In the genomic region with DNA sequence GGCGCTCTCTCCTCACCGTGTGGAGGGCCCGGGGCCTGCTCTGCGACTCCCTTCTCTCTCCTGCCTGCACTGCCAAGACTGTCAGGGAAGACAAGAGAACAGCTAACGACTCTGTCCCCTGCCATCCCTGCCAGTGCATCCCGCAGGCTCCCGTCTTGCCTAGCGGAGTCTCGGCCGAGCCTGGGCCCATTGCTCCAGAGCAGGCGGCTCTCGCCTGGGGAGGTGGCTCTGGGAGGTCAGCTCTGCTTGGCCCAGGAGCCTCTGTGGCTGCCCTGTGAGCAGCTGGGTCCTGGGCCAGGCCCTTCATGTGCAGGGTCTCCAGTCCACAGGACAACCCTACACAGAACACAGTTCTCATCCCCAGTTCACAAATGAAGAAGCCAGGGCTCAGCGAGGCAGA, we compare ENCODE assay signal across 16 cellular contexts. TPM values are rescaled to one million over a fixed set of nuclear protein-coding genes. Genes with fewer than 3 reads are reported as not detected.
DNase-seq lines count a peak whose midpoint lies in the region; ATAC-seq and TF ChIP-seq lines count a peak whose summit lies in the region.
"Had no signal": no experiment of that assay in that cellular context is flagged by ENCODE, and none has a peak within 500 bp of the region (broad histone marks: within the 10 kb centered on the region; RNA-seq: fewer than 3 reads in every experiment).

No MANE protein-coding gene starts in this region.

- peak; percentile 19; the same call in 2 of the 3 replicates for ATAC-seq in GM23338

- no peak overlapping the region for H3K4me2 ChIP-seq in GM23338
- peak overlapping the region; percentile 41; the same call in 1 of the 2 replicates for H3K4me2 ChIP-seq in SK-N-SH
- no peak overlapping the region for H3K4me2 ChIP-seq in osteoblast (ENCODE audit: insufficient read depth, low read length)
- no peak overlapping the region for H3K4me2 ChIP-seq in mesenchymal stem cell (ENCODE audit: low read length, poor library complexity, severe bottlenecking)

- H3K27me3 ChIP-seq in GM23338 (ENCODE audit: insufficient read depth) (peaks cover 35% of the 10 kb centered on the region), SK-N-SH (ENCODE audit: insufficient read depth) (no peaks in the 10 kb centered on the region), left ventricle myocardium inferior (ENCODE audit: low read depth) (peaks cover 9% of the 10 kb centered on the region), osteoblast (ENCODE audit: insufficient read depth, low read length) (no peaks in the 10 kb centered on the region), mesenchymal stem cell (ENCODE audit: control insufficient read depth in 1 of 2, insufficient read depth in 1 of 2, low read length in 2 of 2) (peaks cover 0 to 6% of the 10 kb centered on the region in 2 experiments)
- H3K27me3 ChIP-seq: ovary had no signal

- no peak overlapping the region for H2BK15ac ChIP-seq in mesenchymal stem cell (ENCODE audit: low read depth, poor library complexity, severe bottlenecking)

- H3K4me3 ChIP-seq in GM23338: no peak overlapping the region
- H3K4me3 ChIP-seq in SK-N-SH (ENCODE audit: low read depth in 2 of 2, low read length in 1 of 2): no peak overlapping the region
- no peak overlapping the region for H3K4me3 ChIP-seq in left ventricle myocardium inferior
- H3K4me3 ChIP-seq in osteoblast (ENCODE audit: insufficient read depth, low read length): no peak overlapping the region
- no peak overlapping the region for H3K4me3 ChIP-seq in mesenchymal stem cell (ENCODE audit: insufficient read depth in 1 of 2, low read depth in 1 of 2, low read length in 2 of 2)
- H3K4me3 ChIP-seq: ovary had no signal

- TF ChIP-seq CTCF in GM23338 (conservative IDR thresholded peaks at IDR 0.05; ENCODE audit: low read depth in 2 of 2) (no peak), SK-N-SH (IDR thresholded peaks at IDR 0.05) (no peak), left ventricle myocardium inferior (IDR thresholded peaks at IDR 0.05; ENCODE audit: borderline replicate concordance) (no peak), osteoblast (IDR thresholded peaks at IDR 0.05; ENCODE audit: extremely low read depth, low read depth, low read length) (no peak)

- TF ChIP-seq RAD21 in SK-N-SH (IDR thresholded peaks at IDR 0.05; ENCODE audit: low read length): no peak

- H4K20me1 ChIP-seq in GM23338 (replicated peaks; ENCODE audit: insufficient read depth) (peaks cover 12% of the 10 kb centered on the region), SK-N-SH (ENCODE audit: insufficient read depth) (no peaks in the 10 kb centered on the region), osteoblast (ENCODE audit: insufficient read depth, low read length) (no peaks in the 10 kb centered on the region)

- no peak for DNase-seq in GM23338 (ENCODE audit: low spot score)
- peak; percentile 37 for DNase-seq in SK-N-SH
- no peak for DNase-seq in left ventricle myocardium inferior
- no peak for DNase-seq in osteoblast (ENCODE audit: insufficient read length, low spot score, missing footprints)
- DNase-seq in NK-92 treated with Interleukin-12 subunit alpha and Interleukin-12 subunit beta, amount 100 ng/mL, for 24 hours (lab: John Stamatoyannopoulos, UW): no peak
- DNase-seq in mesenchymal stem cell: no peak
- no peak for DNase-seq in GDM1 (lab: John Stamatoyannopoulos, UW)
- DNase-seq: activated CD4-positive, alpha-beta T cell treated with anti-CD3 and anti-CD28 coated beads, Interleukin-2, amount 50 U/mL, for 1 hour; activated CD8-positive, alpha-beta memory T cell treated with anti-CD3 and anti-CD28 coated beads, Interleukin-2, amount 50 U/mL, for 48 hours; activated effector memory CD4-positive, alpha-beta T cell treated with anti-CD3 and anti-CD28 coated beads, Interleukin-2, amount 50 U/mL, for 16 hours; amniotic stem cell; hippocampal formation; NCI-H1092; NCI-H524 treated with DMSO at 0.1 percent for 48 hours; ovary; stimulated activated CD4-positive, alpha-beta T cell treated with anti-CD3 and anti-CD28 coated beads, Interleukin-2, amount 100 ng/mL, for 24 hours had no signal

- CTCF ChIA-PET in SK-N-SH (lab: Yijun Ruan, JAX): interaction anchor here (1.0 to 2.6 kb wide), 5 partner anchors 16 to 77 kb away, joined by 3 to 13 read pairs (median 5); no protein-coding TSS in a partner anchor

- H3K4me3 Mint-ChIP-seq in GM23338: no peak overlapping the region

- TF ChIP-seq EP300 in SK-N-SH (IDR thresholded peaks at IDR 0.05; ENCODE audit: borderline replicate concordance in 1 of 2, low read depth in 1 of 2, low read length in 1 of 2): no peak

- intact Hi-C loops in left ventricle myocardium inferior (cut with micrococcal nuclease): no loop called here

- H3K4me1 ChIP-seq in GM23338 (ENCODE audit: insufficient read depth) (peaks cover 8% of the 10 kb centered on the region), SK-N-SH (ENCODE audit: control insufficient read depth in 1 of 2, insufficient read depth in 2 of 2, low read depth in 1 of 2, low read length in 1 of 2) (peaks cover 24% of the 10 kb centered on the region in 2 experiments; a peak in 3 of 4 replicates), left ventricle myocardium inferior (peaks cover 26% of the 10 kb centered on the region), osteoblast (ENCODE audit: insufficient read depth, low read length) (peaks cover 22% of the 10 kb centered on the region), mesenchymal stem cell (ENCODE audit: control insufficient read depth, insufficient read depth, low read depth, low read length) (peaks cover 21% of the 10 kb centered on the region)

- no peak overlapping the region for H3K27ac Mint-ChIP-seq in GM23338

- no peak overlapping the region for H4K8ac ChIP-seq in mesenchymal stem cell (ENCODE audit: low read length)

- H3K36me3 ChIP-seq in GM23338 (ENCODE audit: insufficient read depth) (no peaks in the 10 kb centered on the region), SK-N-SH (replicated peaks in 1 of 2; ENCODE audit: control insufficient read depth in 1 of 2, insufficient read depth in 2 of 2, low read length in 1 of 2) (no peaks in the 10 kb centered on the region), left ventricle myocardium inferior (no peaks in the 10 kb centered on the region), osteoblast (ENCODE audit: insufficient read depth, low read length) (no peaks in the 10 kb centered on the region), mesenchymal stem cell (ENCODE audit: control insufficient read depth in 1 of 2, insufficient read depth in 2 of 2, low read depth in 1 of 2, low read length in 2 of 2) (peaks cover 0 to 13% of the 10 kb centered on the region in 2 experiments)
- H3K36me3 ChIP-seq: ovary had no signal

- H2BK5ac ChIP-seq in mesenchymal stem cell (ENCODE audit: low read depth, low read length, poor library complexity, severe bottlenecking): no peak overlapping the region

- H3K9ac ChIP-seq in SK-N-SH (no peak overlapping the region), mesenchymal stem cell (ENCODE audit: low read length) (no peak overlapping the region)

- H3F3A ChIP-seq in GM23338 (replicated peaks; ENCODE audit: low read depth): 0 out of 2 replicates have a peak, but pooled peaks cover under 1% of the 10 kb centered on the region
- H3F3A ChIP-seq in SK-N-SH (replicated peaks; ENCODE audit: insufficient read depth): peaks cover 20% of the 10 kb centered on the region

- no peak overlapping the region for H4K91ac ChIP-seq in mesenchymal stem cell (ENCODE audit: low read length)

- POLR2A ChIA-PET in SK-N-SH (lab: Yijun Ruan, JAX): no interaction called here

- peaks cover 57% of the 10 kb centered on the region for H3K27me3 Mint-ChIP-seq in GM23338 (ENCODE audit: insufficient read depth, low read depth, poor library complexity)

- H2AFZ ChIP-seq in GM23338: no peak overlapping the region
- H2AFZ ChIP-seq in SK-N-SH (ENCODE audit: low read depth): no peak overlapping the region
- no peak overlapping the region for H2AFZ ChIP-seq in osteoblast (ENCODE audit: low read length)
- no peak overlapping the region for H2AFZ ChIP-seq in mesenchymal stem cell (ENCODE audit: low read depth, low read length)

- peaks cover 3% of the 10 kb centered on the region; the same call in 1 of the 3 replicates for H3K36me3 Mint-ChIP-seq in GM23338 (ENCODE audit: low read depth)

- H2BK120ac ChIP-seq in mesenchymal stem cell (ENCODE audit: low read depth, low read length): no peak overlapping the region

- H3K9me3 Mint-ChIP-seq in GM23338: no peaks in the 10 kb centered on the region

- H3K27ac ChIP-seq in GM23338 (ENCODE audit: low read depth) (no peak overlapping the region), SK-N-SH (ENCODE audit: low read depth in 2 of 2, low read length in 1 of 2) (peak overlapping the region; percentile 52 to 63), left ventricle myocardium inferior (replicated peaks) (peak overlapping the region; percentile 69), osteoblast (ENCODE audit: low read depth, low read length) (peak overlapping the region; percentile 18), mesenchymal stem cell (ENCODE audit: low read length, poor library complexity, severe bottlenecking) (no peak overlapping the region)
- H3K27ac ChIP-seq: ovary had no signal

- no peak overlapping the region for H3K18ac ChIP-seq in mesenchymal stem cell (ENCODE audit: low read depth in 1 of 2, low read length in 2 of 2)

- 95% methylated on average over 13 of the region's 13 CpGs for WGBS in SK-N-SH (ENCODE audit: low lambda C conversion rate)
- 98% methylated on average over 13 of the region's 13 CpGs for WGBS in mesenchymal stem cell

- H2AK5ac ChIP-seq in mesenchymal stem cell (ENCODE audit: low read length, severe bottlenecking): no peak overlapping the region

- H3K79me2 ChIP-seq in GM23338 (replicated peaks; ENCODE audit: insufficient read depth) (no peaks in the 10 kb centered on the region), SK-N-SH (ENCODE audit: insufficient read depth) (no peaks in the 10 kb centered on the region), osteoblast (ENCODE audit: insufficient read depth, low read length) (no peaks in the 10 kb centered on the region)

- no peak overlapping the region for H3K23ac ChIP-seq in mesenchymal stem cell (ENCODE audit: low read length in 2 of 2)

- no peaks in the 10 kb centered on the region for H3K9me2 ChIP-seq in GM23338 (ENCODE audit: insufficient read depth)
- no peaks in the 10 kb centered on the region for H3K9me2 ChIP-seq in SK-N-SH

- peaks cover 22% of the 10 kb centered on the region for H3K4me1 Mint-ChIP-seq in GM23338

- no peaks in the 10 kb centered on the region for H3K9me3 ChIP-seq in SK-N-SH
- H3K9me3 ChIP-seq in left ventricle myocardium inferior (replicated peaks): no peaks in the 10 kb centered on the region
- no peaks in the 10 kb centered on the region for H3K9me3 ChIP-seq in osteoblast (ENCODE audit: low read depth, low read length)
- H3K9me3 ChIP-seq in mesenchymal stem cell (ENCODE audit: control insufficient read depth, low read length): no peaks in the 10 kb centered on the region
- H3K9me3 ChIP-seq: ovary had no signal

- H3K79me1 ChIP-seq in mesenchymal stem cell (replicated peaks; ENCODE audit: low read length, poor library complexity, severe bottlenecking): peaks cover 7% of the 10 kb centered on the region

- no peak overlapping the region for H3K14ac ChIP-seq in mesenchymal stem cell (ENCODE audit: low read length in 2 of 2)

- no peak overlapping the region for H2BK12ac ChIP-seq in mesenchymal stem cell (ENCODE audit: low read length in 2 of 2)

- no peak overlapping the region for H3K4ac ChIP-seq in mesenchymal stem cell (ENCODE audit: low read depth in 1 of 2, low read length in 2 of 2)

RNA-seq across cellular contexts. Expression of a gene that starts 53.0 kb away (rescaled TPM):
- 2.7 and 3.6 TPM in 2 replicates for total RNA-seq in GM23338 (2014; rRNA removed; shearing (Covaris generic))
- polyA plus RNA-seq in GM23338 (2016; fragmentation: Nextera tagmentation; extraction: Ambion mirVana): 2.8 and 3.4 TPM in 2 replicates
- 5.3 and 7.6 TPM in 2 replicates for polyA plus RNA-seq in SK-N-SH (2012; rRNA removed)
- polyA plus RNA-seq in SK-N-SH (2012; cell fraction: cytosol; rRNA removed): 3.7 and 4.9 TPM in 2 replicates
- 13.4 and 18.7 TPM in 2 replicates for polyA plus RNA-seq in SK-N-SH (2012; cell fraction: nucleus; rRNA removed)
- 0.96 TPM for total RNA-seq in left ventricle myocardium inferior
- 0.88 and 1.1 TPM in 2 replicates for total RNA-seq in osteoblast
- polyA plus RNA-seq in mesenchymal stem cell (2013, experiment 1 of 2): 1.1 TPM
- polyA plus RNA-seq in mesenchymal stem cell (2013, experiment 2 of 2): 1.1 TPM

Comparison
In these comparisons a context has a peak if more than half of its experiments do, and no peak if none do; other contexts are left out.
1. H3K27ac ChIP-seq: peak in SK-N-SH (2 of 2), left ventricle myocardium inferior (single experiment) and osteoblast (single experiment); none in GM23338 (single experiment) and mesenchymal stem cell (single experiment).